ENCODE assay signal across 23 cellular contexts in the genomic region with DNA sequence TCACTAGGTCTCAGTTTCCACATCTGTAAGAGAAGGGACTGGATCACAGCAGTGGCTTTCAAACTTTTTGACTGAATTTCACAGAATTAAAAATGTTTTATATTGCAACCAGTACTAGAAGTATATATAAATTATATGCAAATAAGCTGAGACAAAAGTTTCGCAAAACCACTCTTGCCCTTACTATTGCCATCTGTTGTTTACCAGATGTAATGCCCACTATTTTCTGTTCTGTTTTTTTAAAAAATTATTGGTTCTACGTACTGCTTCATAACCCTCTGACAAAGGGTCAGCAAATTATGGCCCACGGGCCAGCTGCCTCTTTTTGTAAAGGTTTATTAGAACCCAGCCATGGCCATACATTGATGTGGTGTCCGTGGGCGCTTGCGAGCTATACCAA.
"Had no signal": no experiment of that assay in that cellular context is flagged by ENCODE, and none has a peak within 500 bp of the region (broad histone marks: within the 10 kb centered on the region; RNA-seq: fewer than 3 reads in every experiment).

No MANE protein-coding gene starts in this region.

- H3K27me3 Mint-ChIP-seq: dendritic cell treated with granulocyte-macrophage colony-stimulating factor and Interleukin-4, amounts not matched to agents 40 ng/mL and 50 ng/mL, for 4 days; effector memory CD8-positive, alpha-beta T cell; memory B cell had no signal

- H3K4me3 ChIP-seq: esophagus muscularis mucosa, gastrocnemius medialis, left ventricle myocardium inferior, lower lobe of right lung, spleen, stomach, thoracic aorta, transverse colon had no signal

- H3K27me3 ChIP-seq: esophagus muscularis mucosa, gastrocnemius medialis, neutrophil, spleen, stomach, transverse colon had no signal

- H3K4me1 ChIP-seq: gastrocnemius medialis, lower lobe of right lung, transverse colon had no signal

- H3K27ac ChIP-seq: epithelial cell of prostate, esophagus muscularis mucosa, gastrocnemius medialis, left ventricle myocardium inferior, lower lobe of right lung, neutrophil, spleen, stomach, thoracic aorta, transverse colon had no signal

- FAIRE-seq: colon, keratinocyte had no signal

- ATAC-seq: effector memory CD8-positive, alpha-beta T cell; gastrocnemius medialis; sciatic nerve had no signal

- H3K4me3 Mint-ChIP-seq: dendritic cell treated with granulocyte-macrophage colony-stimulating factor and Interleukin-4, amounts not matched to agents 40 ng/mL and 50 ng/mL, for 4 days; effector memory CD8-positive, alpha-beta T cell; immature natural killer cell; memory B cell; nephron had no signal

- H3K36me3 ChIP-seq: neutrophil had no signal

- H3K36me3 Mint-ChIP-seq: immature natural killer cell had no signal

- H3K27ac Mint-ChIP-seq: dendritic cell treated with granulocyte-macrophage colony-stimulating factor and Interleukin-4, amounts not matched to agents 40 ng/mL and 50 ng/mL, for 4 days; immature natural killer cell; memory B cell; nephron had no signal

- H3K9me3 ChIP-seq: esophagus muscularis mucosa, gastrocnemius medialis, left ventricle myocardium inferior, lower lobe of right lung, neutrophil, spleen, stomach, thoracic aorta, transverse colon had no signal

- DNase-seq: effector memory CD8-positive, alpha-beta T cell; gastrocnemius medialis; immature natural killer cell; left ventricle myocardium inferior; lower lobe of right lung; midbrain; stimulated activated CD4-positive, alpha-beta T cell treated with anti-CD3 and anti-CD28 coated beads, Interleukin-15, amount 100 ng/mL, for 24 hours; stimulated activated CD4-positive, alpha-beta T cell treated with anti-CD3 and anti-CD28 coated beads, Interleukin-1b, Interleukin-23, amount 100 ng/mL, for 48 hours; stimulated activated CD4-positive, alpha-beta T cell treated with anti-CD3 and anti-CD28 coated beads, Interleukin-4, amount 100 ng/mL, for 4 hours; stimulated activated naive CD4-positive, alpha-beta T cell; stomach; transverse colon had no signal

- H3K9me3 Mint-ChIP-seq: dendritic cell treated with granulocyte-macrophage colony-stimulating factor and Interleukin-4, amounts not matched to agents 40 ng/mL and 50 ng/mL, for 4 days; effector memory CD8-positive, alpha-beta T cell; immature natural killer cell; memory B cell; nephron had no signal
